In genomic region chr19:16572332-16573211, GRCh38 we compare ENCODE assay signal across 8 cellular contexts. TPM values are rescaled to one million over a fixed set of nuclear protein-coding genes. Genes with fewer than 3 reads are reported as not detected.
DNase-seq lines count a peak whose midpoint lies in the region; ATAC-seq and TF ChIP-seq lines count a peak whose summit lies in the region.

Gene SLC35E1 (minus strand): TSS chr19:16572415. CDS start chr19:16572364, 51 bp downstream.

- intact Hi-C loops in left ventricle myocardium inferior (cut with micrococcal nuclease) (no loop called here), upper lobe of right lung (cut with DNase I) (loop anchor here (10.0 kb wide), 1 partner anchor 52 kb away; the partner anchor contains the start of gene MED26)

- H3K27ac Mint-ChIP-seq in T-helper 17 cell (peak within 1 kb of the TSS; percentile 98), progenitor cell of endocrine pancreas (peak within 1 kb of the TSS; percentile 98)

- peaks cover 58% of the 10 kb centered on the region for H3K4me1 ChIP-seq in left ventricle myocardium inferior
- H3K4me1 ChIP-seq in upper lobe of right lung: peaks cover 36% of the 10 kb centered on the region

- peak; percentile 84 for DNase-seq in NCI-H1694 (lab: John Stamatoyannopoulos, UW)
- DNase-seq in T-helper 17 cell: peak; percentile 80 to 85 (median 85)
- peak; percentile 69 to 97 (median 91) for DNase-seq in amygdala (lab: John Stamatoyannopoulos, UW)
- peak; percentile 95 for DNase-seq in left ventricle myocardium inferior
- peak; percentile 89 for DNase-seq in progenitor cell of endocrine pancreas (ENCODE audit: low spot score, unreplicated experiment)
- peak; percentile 98 for DNase-seq in upper lobe of right lung

- H3K9me3 ChIP-seq in T-helper 17 cell (ENCODE audit: control insufficient read depth, low read length, poor library complexity, severe bottlenecking) (no peaks in the 10 kb centered on the region), left ventricle myocardium inferior (replicated peaks) (no peaks in the 10 kb centered on the region), upper lobe of right lung (no peaks in the 10 kb centered on the region)

- H3K4me3 ChIP-seq in left ventricle myocardium inferior (peak within 1 kb of the TSS; percentile 92), upper lobe of right lung (peak within 1 kb of the TSS; percentile 84)

- H3K4me3 Mint-ChIP-seq in T-helper 17 cell (peak within 1 kb of the TSS; percentile 99), progenitor cell of endocrine pancreas (ENCODE audit: low read depth) (peak within 1 kb of the TSS; percentile 98)

- peak within 1 kb of the TSS; percentile 93 for H3K27ac ChIP-seq in left ventricle myocardium inferior (replicated peaks)
- H3K27ac ChIP-seq in upper lobe of right lung: peak within 1 kb of the TSS; percentile 88

- peaks cover 5% of the 10 kb centered on the region for H3K36me3 Mint-ChIP-seq in T-helper 17 cell (ENCODE audit: low read depth)
- H3K36me3 Mint-ChIP-seq in progenitor cell of endocrine pancreas (ENCODE audit: insufficient read depth): peaks cover 4% of the 10 kb centered on the region

- H3K4me1 Mint-ChIP-seq in T-helper 17 cell (peaks cover 27% of the 10 kb centered on the region), progenitor cell of endocrine pancreas (ENCODE audit: low read depth) (peaks cover 15% of the 10 kb centered on the region)

- H3K36me3 ChIP-seq in left ventricle myocardium inferior (peaks cover 40% of the 10 kb centered on the region), upper lobe of right lung (peaks cover 52% of the 10 kb centered on the region)

- H3K27me3 ChIP-seq in left ventricle myocardium inferior (ENCODE audit: low read depth) (no peaks in the 10 kb centered on the region), upper lobe of right lung (no peaks in the 10 kb centered on the region)

- no peaks in the 10 kb centered on the region for H3K27me3 Mint-ChIP-seq in T-helper 17 cell
- H3K27me3 Mint-ChIP-seq in progenitor cell of endocrine pancreas: no peaks in the 10 kb centered on the region

- TF ChIP-seq CTCF in left ventricle myocardium inferior (IDR thresholded peaks at IDR 0.05; ENCODE audit: borderline replicate concordance) (no peak), progenitor cell of endocrine pancreas (IDR thresholded peaks at IDR 0.05; ENCODE audit: unreplicated experiment) (no peak), upper lobe of right lung (IDR thresholded peaks at IDR 0.05) (no peak)

- H3K9me3 Mint-ChIP-seq in progenitor cell of endocrine pancreas (ENCODE audit: low read depth): no peaks in the 10 kb centered on the region

- ATAC-seq in GM18499 (IDR thresholded peaks at IDR 0.05; ENCODE audit: insufficient read depth, unreplicated experiment) (peak; percentile 52), HG02885 (IDR thresholded peaks at IDR 0.05; ENCODE audit: poor library complexity, unreplicated experiment) (peak; percentile 88), T-helper 17 cell (peak; percentile 92), upper lobe of right lung (peak; percentile 94)

RNA-seq across cellular contexts. Expression of gene SLC35E1, which starts in this region (rescaled TPM):
- total RNA-seq in T-helper 17 cell (10 to 100 TPM; 68.1 to 75.9 TPM), left ventricle myocardium inferior (26.8 TPM), progenitor cell of endocrine pancreas (48.5 and 49.1 TPM in 2 replicates), upper lobe of right lung (51.2 TPM)

Comparison
In these comparisons a context has a peak if more than half of its experiments do, and no peak if none do; other contexts are left out.
1. Peak in every context shown above with its lines: DNase-seq, ATAC-seq, H3K4me3 ChIP-seq and H3K27ac ChIP-seq.